ENCODE assay signal across 14 cellular contexts in genomic region chrX:153981231-153981630, GRCh38. TPM values are rescaled to one million over a fixed set of nuclear protein-coding genes. Genes with fewer than 3 reads are reported as not detected.
DNase-seq lines count a peak whose midpoint lies in the region; ATAC-seq and TF ChIP-seq lines count a peak whose summit lies in the region.
"Had no signal": no experiment of that assay in that cellular context is flagged by ENCODE, and none has a peak within 500 bp of the region (broad histone marks: within the 10 kb centered on the region; RNA-seq: fewer than 3 reads in every experiment).

No MANE protein-coding gene starts in this region.

- TF ChIP-seq CTCF in activated B cell treated with CpG ODN at 0.5 μM for 24 hours (IDR thresholded peaks at IDR 0.05) (no peak), stomach (IDR thresholded peaks at IDR 0.05) (no peak)

- intact Hi-C loops in activated CD4-positive, alpha-beta T cell treated with anti-CD3 and anti-CD28 coated beads for 36 hours (cut with DNase I, micrococcal nuclease): no loop called here
- intact Hi-C loops in activated B cell treated with CpG ODN at 0.5 μM for 24 hours (cut with micrococcal nuclease): no loop called here
- intact Hi-C loops in stomach (cut with DNase I; ENCODE audit: low total_unique reads): no loop called here

- H3K27me3 ChIP-seq in stomach: no peaks in the 10 kb centered on the region
- H3K27me3 ChIP-seq: gastroesophageal sphincter had no signal

- no peak for TF ChIP-seq EP300 in stomach (IDR thresholded peaks at IDR 0.05)

- H3K27ac Mint-ChIP-seq in activated CD4-positive, alpha-beta T cell treated with anti-CD3 and anti-CD28 coated beads for 36 hours: peak overlapping the region; percentile 96
- H3K27ac Mint-ChIP-seq in activated B cell treated with CpG ODN at 0.5 μM for 24 hours: peak overlapping the region; percentile 92

- ATAC-seq in activated CD4-positive, alpha-beta T cell treated with anti-CD3 and anti-CD28 coated beads for 36 hours: no peak
- no peak for ATAC-seq in activated B cell treated with CpG ODN at 0.5 μM for 24 hours (ENCODE audit: low read depth)

- POLR2A ChIA-PET in activated CD4-positive, alpha-beta T cell treated with anti-CD3 and anti-CD28 coated beads for 36 hours (lab: Charles Lee): interaction anchor here (0.6 to 0.8 kb wide), 2 partner anchors 56 to 392 kb away, joined by 4 read pairs; partner anchors contain the start of gene ARHGAP4
- POLR2A ChIA-PET in activated B cell treated with CpG ODN at 0.5 μM for 24 hours (lab: Charles Lee): interaction anchor here (0.6 to 3.0 kb wide), 10 partner anchors 10 to 509 kb away, joined by 3 to 19 read pairs (median 6); partner anchors contain the start of genes HCFC1 and SLC10A3

- 76 to 90% (median 88%) methylated on average over 2 to 7 of the region's 7 CpGs for WGBS in stomach, 5 donors

- peaks cover 0 to 21% (median 10%) of the 10 kb centered on the region in 4 donors for H3K4me1 ChIP-seq in stomach

- peak overlapping the region in 4 of 5 donors; percentile 15 to 66 (median 60) for H3K27ac ChIP-seq in stomach

- H3K4me3 ChIP-seq in stomach: no peak overlapping the region
- H3K4me3 ChIP-seq: gastroesophageal sphincter had no signal

- no peaks in the 10 kb centered on the region for H3K36me3 ChIP-seq in stomach
- H3K36me3 ChIP-seq: gastroesophageal sphincter had no signal

- no peak for TF ChIP-seq POLR2A in stomach (IDR thresholded peaks at IDR 0.05)

- H3K4me3 Mint-ChIP-seq in activated CD4-positive, alpha-beta T cell treated with anti-CD3 and anti-CD28 coated beads for 36 hours: peak overlapping the region; percentile 62
- H3K4me3 Mint-ChIP-seq in activated B cell treated with CpG ODN at 0.5 μM for 24 hours: peak overlapping the region; percentile 55

- CTCF ChIA-PET in activated CD4-positive, alpha-beta T cell treated with anti-CD3 and anti-CD28 coated beads for 36 hours (lab: Charles Lee): interaction anchor here (0.6 to 1.3 kb wide), 4 partner anchors 22 to 346 kb away, joined by 3 read pairs; no protein-coding TSS in a partner anchor
- CTCF ChIA-PET in activated B cell treated with CpG ODN at 0.5 μM for 24 hours (lab: Charles Lee): interaction anchor here (1.4 kb wide), 1 partner anchor 33 kb away, joined by 7 read pairs; no protein-coding TSS in a partner anchor

- DNase-seq in activated CD4-positive, alpha-beta T cell treated with anti-CD3 and anti-CD28 coated beads for 36 hours: no peak
- DNase-seq in activated CD4-positive, alpha-beta T cell treated with anti-CD3 and anti-CD28 coated beads for 1 hour: no peak
- DNase-seq in activated B cell treated with CpG ODN at 0.5 μM for 24 hours (no peak), left kidney (ENCODE audit: low read depth, low spot score) (peak; percentile 16), stomach (no peak), NCI-H1092 treated with DMSO at 0.1 percent for 48 hours (lab: John Stamatoyannopoulos, UW) (no peak), NCI-H2196 (lab: John Stamatoyannopoulos, UW; ENCODE audit: unreplicated experiment) (no peak)
- no peak for DNase-seq in stimulated activated CD4-positive, alpha-beta T cell treated with anti-CD3 and anti-CD28 coated beads, Interleukin-4, amount 100 ng/mL, for 24 hours
- DNase-seq: 8988T, dermis blood vessel endothelial cell, DMS79 treated with DMSO at 0.1 percent for 48 hours, NCI-H1694 treated with DMSO at 0.1 percent for 48 hours, T1000 had no signal

- no peaks in the 10 kb centered on the region for H3K9me3 Mint-ChIP-seq in activated CD4-positive, alpha-beta T cell treated with anti-CD3 and anti-CD28 coated beads for 36 hours (ENCODE audit: low read depth)
- no peaks in the 10 kb centered on the region for H3K9me3 Mint-ChIP-seq in activated B cell treated with CpG ODN at 0.5 μM for 24 hours

- H3K27me3 Mint-ChIP-seq in activated CD4-positive, alpha-beta T cell treated with anti-CD3 and anti-CD28 coated beads for 36 hours: no peaks in the 10 kb centered on the region
- no peaks in the 10 kb centered on the region for H3K27me3 Mint-ChIP-seq in activated B cell treated with CpG ODN at 0.5 μM for 24 hours

- peaks cover 45% of the 10 kb centered on the region for H3K4me1 Mint-ChIP-seq in activated CD4-positive, alpha-beta T cell treated with anti-CD3 and anti-CD28 coated beads for 36 hours
- H3K4me1 Mint-ChIP-seq in activated B cell treated with CpG ODN at 0.5 μM for 24 hours: peaks cover 55% of the 10 kb centered on the region

- H3K36me3 Mint-ChIP-seq in activated CD4-positive, alpha-beta T cell treated with anti-CD3 and anti-CD28 coated beads for 36 hours (ENCODE audit: low read depth): peaks cover 7% of the 10 kb centered on the region
- H3K36me3 Mint-ChIP-seq in activated B cell treated with CpG ODN at 0.5 μM for 24 hours (ENCODE audit: low read depth): no peaks in the 10 kb centered on the region

- no peaks in the 10 kb centered on the region for H3K9me3 ChIP-seq in stomach
- H3K9me3 ChIP-seq: gastroesophageal sphincter had no signal

RNA-seq across cellular contexts. Expression of gene TMEM187, which starts 8.7 kb away (rescaled TPM):
- total RNA-seq in activated CD4-positive, alpha-beta T cell treated with anti-CD3 and anti-CD28 coated beads for 36 hours: 1 to 10 TPM; 4.4 to 5.4 TPM
- total RNA-seq in activated B cell treated with CpG ODN at 0.5 μM for 24 hours: 2.0 and 2.9 TPM in 2 replicates
- total RNA-seq in stomach: 10 to 100 TPM in 1 of 5 donors, 1 to 10 TPM in 2, under 1 TPM in 1, not detected in 1; 0.89 to 16.2 (median 2.9) TPM
- 1 to 10 TPM; 2.3 to 7.0 (median 6.3) TPM for polyA plus RNA-seq in stomach

RNA-seq across cellular contexts. Expression of gene HCFC1, which starts 9.6 kb away (rescaled TPM):
- total RNA-seq in activated CD4-positive, alpha-beta T cell treated with anti-CD3 and anti-CD28 coated beads for 36 hours: 100 to 1,000 TPM in 1 of 2 experiments, 10 to 100 TPM in 1; 99.5 to 147 TPM
- total RNA-seq in activated B cell treated with CpG ODN at 0.5 μM for 24 hours: 72.5 and 79.4 TPM in 2 replicates
- 10 to 100 TPM; 13.2 to 61.6 (median 35.3) TPM for total RNA-seq in stomach
- polyA plus RNA-seq in stomach: 10 to 100 TPM in 2 of 3 donors, 1 to 10 TPM in 1; 9.0 to 13.9 (median 12.6) TPM

RNA-seq across cellular contexts. Expression of gene RENBP, which starts 36.8 kb away (rescaled TPM):
- 1 to 10 TPM; 6.0 to 8.1 TPM for total RNA-seq in activated CD4-positive, alpha-beta T cell treated with anti-CD3 and anti-CD28 coated beads for 36 hours
- 14.5 and 20.2 TPM in 2 replicates for total RNA-seq in activated B cell treated with CpG ODN at 0.5 μM for 24 hours
- 1 to 10 TPM in 2 of 5 donors, not detected in 3; 2.3 to 8.3 TPM for total RNA-seq in stomach
- 10 to 100 TPM in 1 of 3 donors, 1 to 10 TPM in 2; 4.4 to 12.7 (median 8.1) TPM for polyA plus RNA-seq in stomach

RNA-seq across cellular contexts. Expression of gene IRAK1, which starts 38.5 kb away (rescaled TPM):
- 10 to 100 TPM; 84.3 to 93.6 TPM for total RNA-seq in activated CD4-positive, alpha-beta T cell treated with anti-CD3 and anti-CD28 coated beads for 36 hours
- 134 and 146 TPM in 2 replicates for total RNA-seq in activated B cell treated with CpG ODN at 0.5 μM for 24 hours
- 100 to 1,000 TPM in 2 of 5 donors, 10 to 100 TPM in 3; 25.5 to 211 (median 75.2) TPM for total RNA-seq in stomach
- polyA plus RNA-seq in stomach: 10 to 100 TPM; 52.1 to 73.9 (median 59.1) TPM

RNA-seq across cellular contexts. Expression of gene NAA10, which starts 46.4 kb away (rescaled TPM):
- total RNA-seq in activated CD4-positive, alpha-beta T cell treated with anti-CD3 and anti-CD28 coated beads for 36 hours: 100 to 1,000 TPM; 108 to 115 TPM
- total RNA-seq in activated B cell treated with CpG ODN at 0.5 μM for 24 hours (94.8 and 109 TPM in 2 replicates), stomach (10 to 100 TPM; 23.2 to 63.8 (median 35.6) TPM)
- 100 to 1,000 TPM; 114 to 161 (median 125) TPM for polyA plus RNA-seq in stomach
